ENCODE assay signal across 8 cellular contexts in the genomic region with DNA sequence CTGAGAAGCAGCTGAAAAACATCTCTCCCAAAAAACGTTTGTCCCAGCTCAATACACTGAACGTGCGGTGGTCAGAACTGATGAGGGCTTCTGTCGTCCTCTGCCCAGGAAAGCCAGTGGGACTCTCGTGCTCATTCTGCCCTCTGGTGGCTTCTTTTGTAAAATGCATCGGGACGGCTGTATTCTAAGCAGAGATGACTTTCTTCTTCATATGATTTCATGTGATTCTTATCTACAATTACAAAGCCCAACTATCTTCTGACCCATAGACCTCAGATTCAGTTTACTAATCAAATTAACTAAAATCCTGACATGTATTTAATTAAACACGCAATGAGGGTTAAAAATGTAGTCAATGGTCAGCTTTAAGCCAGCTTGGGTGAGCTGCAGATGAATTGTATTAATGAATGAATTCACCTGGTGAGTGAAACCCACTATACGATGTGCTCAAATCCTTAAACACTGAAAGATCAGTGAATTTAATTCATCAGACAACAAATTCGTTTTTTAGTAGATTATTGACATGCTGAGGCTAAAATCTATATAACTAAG.
A peak's percentile ranks its signal among the peaks of the same experiment; 100 is the strongest.
DNase-seq lines count a peak whose midpoint lies in the region; ATAC-seq and TF ChIP-seq lines count a peak whose summit lies in the region.

No MANE protein-coding gene starts in this region.

- DNase-seq in Caki2 (ENCODE audit: low read depth) = peak; percentile 55
- DNase-seq in HuH-7.5 (ENCODE audit: low spot score) = peak; percentile 26
- peak in 1 of 2 experiments; percentile 37 for DNase-seq in PC-9
- peak; percentile 64 to 65 for DNase-seq in activated T-cell treated with anti-CD3 and anti-CD28 coated beads, Interleukin-2, amount 50 U/mL, for 48 hours
- peak; percentile 37 to 55 for DNase-seq in fibroblast of lung (ENCODE audit: low read depth in 2 of 2)
- DNase-seq in nephron progenitor cell = peak; percentile 76
- DNase-seq in thyroid gland = peak; percentile 43 to 57

- H3F3A ChIP-seq in PC-9 (ENCODE audit: insufficient read depth, low read depth) = no peaks in the 10 kb centered on the region

- H3K36me3 ChIP-seq in PC-9 (ENCODE audit: low read depth) (no peaks in the 10 kb centered on the region), fibroblast of lung (ENCODE audit: control insufficient read depth, insufficient read depth, low read length) (no peaks in the 10 kb centered on the region), thyroid gland (no peaks in the 10 kb centered on the region)

- H3K9me3 ChIP-seq in PC-9 (ENCODE audit: insufficient read depth, low read depth) = no peaks in the 10 kb centered on the region
- H3K9me3 ChIP-seq in fibroblast of lung (ENCODE audit: control insufficient read depth, insufficient read depth, low read depth, low read length) = no peaks in the 10 kb centered on the region
- no peaks in the 10 kb centered on the region for H3K9me3 ChIP-seq in thyroid gland

- TF ChIP-seq CTCF in PC-9 (conservative IDR thresholded peaks at IDR 0.05) (peak; percentile 74), fibroblast of lung (conservative IDR thresholded peaks at IDR 0.05 in 1 of 2, IDR thresholded peaks at IDR 0.05 in 1 of 2; ENCODE audit: low read depth in 1 of 2, low read length in 2 of 2) (peak; percentile 73 to 83), nephron progenitor cell (IDR thresholded peaks at IDR 0.05) (peak; percentile 69), thyroid gland (IDR thresholded peaks at IDR 0.05) (peak in 5 of 6 experiments; percentile 37 to 80 (median 53))

- H3K9ac ChIP-seq in fibroblast of lung (ENCODE audit: insufficient read depth, low read length) = no peak overlapping the region

- no TSS peak for BruUV-seq in PC-9 (replicated peaks; lab: Mats Ljungman, UMichigan)

- no peak overlapping the region for H3K27ac Mint-ChIP-seq in nephron progenitor cell

- H3K9me3 Mint-ChIP-seq in nephron progenitor cell = peaks cover 3% of the 10 kb centered on the region

- peak; percentile 71 for ATAC-seq in GM19468 (IDR thresholded peaks at IDR 0.05; ENCODE audit: extremely low read depth, unreplicated experiment)

- no peaks in the 10 kb centered on the region; the same call in 1 of the 2 replicates for H3K27me3 ChIP-seq in PC-9 (ENCODE audit: insufficient read depth, low read depth)
- H3K27me3 ChIP-seq in fibroblast of lung (ENCODE audit: control insufficient read depth, insufficient read depth, low read length) = no peaks in the 10 kb centered on the region
- no peaks in the 10 kb centered on the region for H3K27me3 ChIP-seq in thyroid gland

- POLR2A ChIA-PET in PC-9 (lab: Charles Lee; ENCODE audit: unreplicated experiment) = no interaction called here

- no peaks in the 10 kb centered on the region for H3K79me2 ChIP-seq in PC-9 (ENCODE audit: low read depth)
- no peaks in the 10 kb centered on the region for H3K79me2 ChIP-seq in fibroblast of lung (ENCODE audit: control insufficient read depth, insufficient read depth, low read length)

- H3K4me1 Mint-ChIP-seq in nephron progenitor cell = peaks cover 38% of the 10 kb centered on the region

- no peaks in the 10 kb centered on the region for H3K9me2 ChIP-seq in PC-9 (ENCODE audit: insufficient read depth)

- no peaks in the 10 kb centered on the region for H3K36me3 Mint-ChIP-seq in nephron progenitor cell (ENCODE audit: low read depth)

- H3K4me1 ChIP-seq in PC-9 (replicated peaks; ENCODE audit: insufficient read depth) (peaks cover 5% of the 10 kb centered on the region; the same call in 1 of the 2 replicates), fibroblast of lung (ENCODE audit: control insufficient read depth, extremely low read depth, insufficient read depth, low read length) (no peaks in the 10 kb centered on the region), thyroid gland (no peaks in the 10 kb centered on the region)

- no peak for TF ChIP-seq POLR2A in thyroid gland (IDR thresholded peaks at IDR 0.05)

- peaks cover 15% of the 10 kb centered on the region for H3K27me3 Mint-ChIP-seq in nephron progenitor cell (ENCODE audit: low read depth, poor library complexity)

- H3K4me2 ChIP-seq in PC-9 (peak overlapping the region; percentile 76), fibroblast of lung (ENCODE audit: extremely low read depth, insufficient read depth, low read length) (no peak overlapping the region)

- CTCF ChIA-PET in PC-9 (lab: Charles Lee) = no interaction called here

- H3K27ac ChIP-seq in PC-9 (no peak overlapping the region), fibroblast of lung (ENCODE audit: insufficient read depth, low read length) (no peak overlapping the region), thyroid gland (no peak overlapping the region)

- in situ Hi-C loops in Caki2 (cut with HindIII; ENCODE audit: low pct_unique_long_range_greater_than_20kb, low sequenced_read_pairs) = no loop called here

- H3K4me3 ChIP-seq in PC-9 (peak overlapping the region; percentile 44; the same call in 1 of the 2 replicates), fibroblast of lung (replicated peaks in 1 of 4; ENCODE audit: control extremely low read depth in 1 of 4, insufficient read depth in 1 of 4, low read depth in 3 of 4, low read length in 4 of 4) (no peak overlapping the region), thyroid gland (replicated peaks in 1 of 3) (no peak overlapping the region)

- peak overlapping the region; percentile 81 for H2AFZ ChIP-seq in PC-9
- H2AFZ ChIP-seq in fibroblast of lung (ENCODE audit: low read length) = no peak overlapping the region

- 2 to 3% methylated on average over 10 of the region's 10 CpGs for WGBS in thyroid gland, 2 donors

- H4K20me1 ChIP-seq in PC-9 (ENCODE audit: insufficient read depth) (no peaks in the 10 kb centered on the region), fibroblast of lung (ENCODE audit: control insufficient read depth, extremely low read depth, insufficient read depth, low read length) (no peaks in the 10 kb centered on the region)

- H3K4me3 Mint-ChIP-seq in nephron progenitor cell = no peak overlapping the region

- intact Hi-C loops in PC-9 (cut with micrococcal nuclease; ENCODE audit: unreplicated experiment) (loop anchor here (1.0 to 10.0 kb wide), 2 partner anchors 85 to 965 kb away; no protein-coding TSS in a partner anchor), thyroid gland (cut with DNase I) (loop anchor here (10.0 kb wide), 1 partner anchor 965 kb away; no protein-coding TSS in a partner anchor)
